ENCODE assay signal across 8 cellular contexts in genomic region chr1:24070821-24071393, GRCh38. TPM values are rescaled to one million over a fixed set of nuclear protein-coding genes. Genes with fewer than 3 reads are reported as not detected.
DNase-seq lines count a peak whose midpoint lies in the region; ATAC-seq and TF ChIP-seq lines count a peak whose summit lies in the region.

No MANE protein-coding gene starts in this region.

- DNase-seq in NCI-H1417 treated with DMSO at 0.1 percent for 48 hours (lab: John Stamatoyannopoulos, UW) (peak; percentile 15), T follicular helper cell (ENCODE audit: low read depth) (peak; percentile 54), adipocyte (ENCODE audit: low read depth) (peak; percentile 92), right atrium auricular region (ENCODE audit: low spot score) (peak; percentile 85), retina (peak; percentile 88)

- peak overlapping the region; percentile 28 to 55 for H3K27ac ChIP-seq in right atrium auricular region

- no peaks in the 10 kb centered on the region for H3K9me3 ChIP-seq in adipocyte (ENCODE audit: control insufficient read depth, low read length)
- no peaks in the 10 kb centered on the region for H3K9me3 ChIP-seq in right atrium auricular region

- H3K4me3 ChIP-seq in adipocyte (ENCODE audit: low read length) (no peak overlapping the region), right atrium auricular region (no peak overlapping the region)

- no peaks in the 10 kb centered on the region for H3K36me3 ChIP-seq in adipocyte (ENCODE audit: control insufficient read depth, insufficient read depth, low read length, severe bottlenecking)
- H3K36me3 ChIP-seq in right atrium auricular region = peaks cover 31% of the 10 kb centered on the region

- peak; percentile 94 for TF ChIP-seq CTCF in GM12873 (IDR thresholded peaks at IDR 0.05; ENCODE audit: insufficient read depth, low read depth, low read length, missing control alignments)
- TF ChIP-seq CTCF in right atrium auricular region (IDR thresholded peaks at IDR 0.05) = peak; percentile 88 to 93

- H3K4me1 ChIP-seq in adipocyte (ENCODE audit: control insufficient read depth, insufficient read depth, low read length) = no peaks in the 10 kb centered on the region
- H3K4me1 ChIP-seq in right atrium auricular region = peaks cover 0 to 19% of the 10 kb centered on the region in 2 donors

- ATAC-seq in GM21423 (IDR thresholded peaks at IDR 0.05; ENCODE audit: unreplicated experiment) (no peak), HG03439 (IDR thresholded peaks at IDR 0.05; ENCODE audit: unreplicated experiment) (no peak)

- H3K9ac ChIP-seq in adipocyte (ENCODE audit: low read length) = no peak overlapping the region

- H3K27me3 ChIP-seq in adipocyte (replicated peaks; ENCODE audit: control insufficient read depth, insufficient read depth, low read length) = peaks cover 5% of the 10 kb centered on the region
- no peaks in the 10 kb centered on the region for H3K27me3 ChIP-seq in right atrium auricular region

RNA-seq across cellular contexts. Expression of gene MYOM3, which starts 41.0 kb away (rescaled TPM):
- total RNA-seq in right atrium auricular region = 100 to 1,000 TPM in 1 of 2 donors, 10 to 100 TPM in 1; 98.7 to 241 TPM

Comparison
In these comparisons a context has a peak if more than half of its experiments do, and no peak if none do; other contexts are left out.
1. DNase-seq: peak in every context shown above with its lines; median percentile 92 in adipocyte; 88 in retina; 85 in right atrium auricular region; 54 in T follicular helper cell; 15 in NCI-H1417 treated with DMSO at 0.1 percent for 48 hours.